ENCODE assay signal across 2 cellular contexts in genomic region chr16:2036200-2036966, GRCh38.
TF ChIP-seq lines count a peak whose summit lies in the region.

No MANE protein-coding gene starts in this region.

TF ChIP-seq in SK-N-SH, 30 proteins besides CTCF, POLR2A, EP300 and RAD21:
- TF ChIP-seq RCOR1 (IDR thresholded peaks at IDR 0.05; ENCODE audit: low read length) (no peak), GABPA (IDR thresholded peaks at IDR 0.05; ENCODE audit: low read depth) (no peak), ELF1 (IDR thresholded peaks at IDR 0.05) (no peak), USF2 (IDR thresholded peaks at IDR 0.05; ENCODE audit: borderline replicate concordance, low read depth, low read length) (no peak), SIN3A (IDR thresholded peaks at IDR 0.05; ENCODE audit: borderline replicate concordance, low read depth, low read length) (no peak), MEF2A (IDR thresholded peaks at IDR 0.05; ENCODE audit: borderline replicate concordance, low read depth) (no peak), FOSL2 (IDR thresholded peaks at IDR 0.05; ENCODE audit: borderline replicate concordance, low read depth) (no peak)

TF ChIP-seq in SK-N-SH treated with all-trans-retinoic acid at 6 μM for 48 hours, 23 proteins besides CTCF, POLR2A, EP300 and RAD21:
- TF ChIP-seq OSR1 (CRISPR knock-in tag; IDR thresholded peaks at IDR 0.05) = no peak
- TF ChIP-seq, protein P1, sequence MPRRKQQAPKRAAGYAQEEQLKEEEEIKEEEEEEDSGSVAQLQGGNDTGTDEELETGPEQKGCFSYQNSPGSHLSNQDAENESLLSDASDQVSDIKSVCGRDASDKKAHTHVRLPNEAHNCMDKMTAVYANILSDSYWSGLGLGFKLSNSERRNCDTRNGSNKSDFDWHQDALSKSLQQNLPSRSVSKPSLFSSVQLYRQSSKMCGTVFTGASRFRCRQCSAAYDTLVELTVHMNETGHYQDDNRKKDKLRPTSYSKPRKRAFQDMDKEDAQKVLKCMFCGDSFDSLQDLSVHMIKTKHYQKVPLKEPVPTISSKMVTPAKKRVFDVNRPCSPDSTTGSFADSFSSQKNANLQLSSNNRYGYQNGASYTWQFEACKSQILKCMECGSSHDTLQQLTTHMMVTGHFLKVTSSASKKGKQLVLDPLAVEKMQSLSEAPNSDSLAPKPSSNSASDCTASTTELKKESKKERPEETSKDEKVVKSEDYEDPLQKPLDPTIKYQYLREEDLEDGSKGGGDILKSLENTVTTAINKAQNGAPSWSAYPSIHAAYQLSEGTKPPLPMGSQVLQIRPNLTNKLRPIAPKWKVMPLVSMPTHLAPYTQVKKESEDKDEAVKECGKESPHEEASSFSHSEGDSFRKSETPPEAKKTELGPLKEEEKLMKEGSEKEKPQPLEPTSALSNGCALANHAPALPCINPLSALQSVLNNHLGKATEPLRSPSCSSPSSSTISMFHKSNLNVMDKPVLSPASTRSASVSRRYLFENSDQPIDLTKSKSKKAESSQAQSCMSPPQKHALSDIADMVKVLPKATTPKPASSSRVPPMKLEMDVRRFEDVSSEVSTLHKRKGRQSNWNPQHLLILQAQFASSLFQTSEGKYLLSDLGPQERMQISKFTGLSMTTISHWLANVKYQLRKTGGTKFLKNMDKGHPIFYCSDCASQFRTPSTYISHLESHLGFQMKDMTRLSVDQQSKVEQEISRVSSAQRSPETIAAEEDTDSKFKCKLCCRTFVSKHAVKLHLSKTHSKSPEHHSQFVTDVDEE (CRISPR knock-in tag; IDR thresholded peaks at IDR 0.05) = no peak
- no peak for TF ChIP-seq ZC3H10 (CRISPR knock-in tag; IDR thresholded peaks at IDR 0.05)
- TF ChIP-seq GLIS3 (CRISPR knock-in tag; IDR thresholded peaks at IDR 0.05) = no peak
TF ChIP-seq in SK-N-SH treated with all-trans-retinoic acid at 6 μM for 48 hours: peak in this region for 0.
